21 cellular contexts compared by ENCODE assay signal in genomic region chr12:2191534-2192153, GRCh38.
DNase-seq lines count a peak whose midpoint lies in the region; ATAC-seq, FAIRE-seq and TF ChIP-seq lines count a peak whose summit lies in the region.
"Had no signal": no experiment of that assay in that cellular context is flagged by ENCODE, and none has a peak within 500 bp of the region (broad histone marks: within the 10 kb centered on the region; RNA-seq: fewer than 3 reads in every experiment).

No MANE protein-coding gene starts in this region.

- WGBS in HepG2 (ENCODE audit: low lambda C conversion rate): 64% methylated on average over 19 of the region's 19 CpGs
- WGBS in right lobe of liver (ENCODE audit: insufficient coverage, low coverage, low lambda C conversion rate, missing lambda C conversion rate): 90% methylated on average over 17 of the region's 19 CpGs
- WGBS in mesenchymal stem cell: 94% methylated on average over 17 of the region's 19 CpGs

- POLR2A ChIA-PET in HepG2 (lab: Yijun Ruan, JAX): no interaction called here
- POLR2A ChIA-PET in WTC11 (lab: Charles Lee): no interaction called here

- H3K14ac ChIP-seq in mesenchymal stem cell (ENCODE audit: low read length in 2 of 2): peak overlapping the region in 1 of 2 experiments; percentile 82

- no peak overlapping the region for H2BK12ac ChIP-seq in mesenchymal stem cell (ENCODE audit: low read length in 2 of 2)

- no peak overlapping the region for H3K4ac ChIP-seq in mesenchymal stem cell (ENCODE audit: low read depth in 1 of 2, low read length in 2 of 2)

- no peak for TF ChIP-seq RAD21 in HepG2 (CRISPR knock-in tag; IDR thresholded peaks at IDR 0.05)

- H3K9ac ChIP-seq in HepG2 (ENCODE audit: insufficient read depth, low read depth, low read length) (no peak overlapping the region), mesenchymal stem cell (ENCODE audit: low read length) (no peak overlapping the region)
- H3K9ac ChIP-seq: BLaER1 treated with 17β-estradiol and CSF1 and Interleukin-3, amounts not matched to agents 10 nM and 100 nM had no signal

- TF ChIP-seq CTCF in HepG2 (CRISPR knock-in tag; IDR thresholded peaks at IDR 0.05) (no peak), right lobe of liver (IDR thresholded peaks at IDR 0.05) (no peak), WTC11 (IDR thresholded peaks at IDR 0.05) (no peak), lower lobe of right lung (IDR thresholded peaks at IDR 0.05) (no peak)

- no peak overlapping the region for H2BK15ac ChIP-seq in mesenchymal stem cell (ENCODE audit: low read depth, poor library complexity, severe bottlenecking)

- H3K27ac Mint-ChIP-seq in WTC11: peak overlapping the region; percentile 85
- H3K27ac Mint-ChIP-seq: CD8-positive, alpha-beta T cell had no signal

- no peaks in the 10 kb centered on the region for H3K9me3 Mint-ChIP-seq in WTC11
- H3K9me3 Mint-ChIP-seq: CD8-positive, alpha-beta T cell; IgD-negative memory B cell had no signal

- no TSS peak for BruUV-seq in HepG2 (replicated peaks; lab: Mats Ljungman, UMichigan)

- H3K27me3 ChIP-seq in HepG2 (ENCODE audit: control insufficient read depth in 1 of 2, insufficient read depth in 2 of 2, low read length in 2 of 2): peaks cover 0 to 9% of the 10 kb centered on the region in 2 experiments; a peak in 2 of 5 replicates
- no peaks in the 10 kb centered on the region for H3K27me3 ChIP-seq in right lobe of liver
- no peaks in the 10 kb centered on the region for H3K27me3 ChIP-seq in mesenchymal stem cell (ENCODE audit: control insufficient read depth in 1 of 2, insufficient read depth in 1 of 2, low read length in 2 of 2)
- no peaks in the 10 kb centered on the region for H3K27me3 ChIP-seq in lower lobe of right lung (ENCODE audit: low read depth)
- H3K27me3 ChIP-seq: BLaER1 treated with 17β-estradiol and CSF1 and Interleukin-3, amounts not matched to agents 10 nM and 100 nM had no signal

- in situ Hi-C loops in HepG2 (cut with HindIII; ENCODE audit: extremely low pct_ligation_motif_present, low pct_unique_long_range_greater_than_20kb): no loop called here

- H3K9me3 ChIP-seq in HepG2 (ENCODE audit: low read length) (no peaks in the 10 kb centered on the region), right lobe of liver (no peaks in the 10 kb centered on the region), mesenchymal stem cell (ENCODE audit: control insufficient read depth, low read length) (no peaks in the 10 kb centered on the region), lower lobe of right lung (no peaks in the 10 kb centered on the region)
- H3K9me3 ChIP-seq: BLaER1 treated with 17β-estradiol and CSF1 and Interleukin-3, amounts not matched to agents 10 nM and 100 nM had no signal

- no peak for TF ChIP-seq POLR2A in HepG2 (IDR thresholded peaks at IDR 0.05; ENCODE audit: insufficient read depth in 1 of 2, low read depth in 2 of 2, low read length in 2 of 2)
- TF ChIP-seq POLR2A in right lobe of liver (IDR thresholded peaks at IDR 0.05): no peak

- CTCF ChIA-PET in HepG2 (lab: Yijun Ruan, JAX; ENCODE audit: low intra/inter-chr PET ratio, low total read pairs): no interaction called here
- CTCF ChIA-PET in WTC11 (lab: Charles Lee): no interaction called here

- peak overlapping the region; percentile 16 for H4K91ac ChIP-seq in mesenchymal stem cell (ENCODE audit: low read length)

- FAIRE-seq in HepG2 (lab: Jason Lieb, UNC) (no peak), urothelium cell line (lab: Jason Lieb, UNC) (peak; percentile 99)
- FAIRE-seq: H54 had no signal

- H2AFZ ChIP-seq in HepG2 (ENCODE audit: low read length) (no peak overlapping the region), mesenchymal stem cell (ENCODE audit: low read depth, low read length) (no peak overlapping the region)

- intact Hi-C loops in HepG2 (cut with micrococcal nuclease; ENCODE audit: unreplicated experiment): no loop called here
- intact Hi-C loops in right lobe of liver (cut with DNase I): no loop called here
- intact Hi-C loops in lower lobe of right lung (cut with DNase I): no loop called here

- no peak overlapping the region for H2BK120ac ChIP-seq in mesenchymal stem cell (ENCODE audit: low read depth, low read length)

- H3K27ac ChIP-seq in HepG2 (ENCODE audit: extremely low read length, insufficient read depth, low read length) (no peak overlapping the region), right lobe of liver (no peak overlapping the region), mesenchymal stem cell (ENCODE audit: low read length, poor library complexity, severe bottlenecking) (no peak overlapping the region), lower lobe of right lung (no peak overlapping the region)
- H3K27ac ChIP-seq: BLaER1 treated with 17β-estradiol and CSF1 and Interleukin-3, amounts not matched to agents 10 nM and 100 nM had no signal

- ATAC-seq in HepG2 (no peak), right lobe of liver (no peak), WTC11 (no peak), lower lobe of right lung (no peak)
- ATAC-seq: CD8-positive, alpha-beta T cell had no signal

- DNase-seq in HepG2 (ENCODE audit: low spot score) (no peak), right lobe of liver (no peak), WTC11 (ENCODE audit: low spot score) (no peak), mesenchymal stem cell (no peak), urothelium cell line (ENCODE audit: low spot score) (no peak), NCI-H1694 treated with DMSO at 0.1 percent for 48 hours (lab: John Stamatoyannopoulos, UW) (no peak), lower lobe of right lung (no peak)
- no peak for DNase-seq in activated naive CD4-positive, alpha-beta T cell treated with Interleukin-2 at 50 U/mL for 16 hours
- DNase-seq: Calu3; CD8-positive, alpha-beta T cell; GF-D8; Karpas-422; NCI-H1417 treated with DMSO at 0.1 percent for 48 hours; NCI-H1930; NCI-H226; NCI-H524; NCI-H82; SIG-M5 had no signal

- H3K4me3 Mint-ChIP-seq in WTC11: no peak overlapping the region
- H3K4me3 Mint-ChIP-seq: CD8-positive, alpha-beta T cell; IgD-negative memory B cell had no signal

- TF ChIP-seq EP300 in HepG2 (IDR thresholded peaks at IDR 0.05; ENCODE audit: low read depth in 2 of 2, low read length in 2 of 2) (no peak), HepG2 (CRISPR knock-in tag; IDR thresholded peaks at IDR 0.05; ENCODE audit: borderline replicate concordance) (no peak)

- H3K4me1 ChIP-seq in HepG2 (ENCODE audit: insufficient read depth, low read length): no peaks in the 10 kb centered on the region
- H3K4me1 ChIP-seq in right lobe of liver: no peaks in the 10 kb centered on the region
- H3K4me1 ChIP-seq in mesenchymal stem cell (ENCODE audit: control insufficient read depth, insufficient read depth, low read depth, low read length): peaks cover 6% of the 10 kb centered on the region
- no peaks in the 10 kb centered on the region for H3K4me1 ChIP-seq in lower lobe of right lung

- no peak overlapping the region for H3K23ac ChIP-seq in mesenchymal stem cell (ENCODE audit: low read length in 2 of 2)

- H3K36me3 Mint-ChIP-seq in WTC11: no peaks in the 10 kb centered on the region
- H3K36me3 Mint-ChIP-seq: CD8-positive, alpha-beta T cell; IgD-negative memory B cell had no signal

- H3K4me3 ChIP-seq in HepG2 (replicated peaks in 1 of 3; ENCODE audit: insufficient read depth in 1 of 3, low read depth in 2 of 3, low read length in 3 of 3): no peak overlapping the region
- H3K4me3 ChIP-seq in right lobe of liver: no peak overlapping the region
- no peak overlapping the region for H3K4me3 ChIP-seq in mesenchymal stem cell (ENCODE audit: insufficient read depth in 1 of 2, low read depth in 1 of 2, low read length in 2 of 2)
- no peak overlapping the region for H3K4me3 ChIP-seq in lower lobe of right lung
- H3K4me3 ChIP-seq: BLaER1 treated with 17β-estradiol and CSF1 and Interleukin-3, amounts not matched to agents 10 nM and 100 nM had no signal

- H3K4me2 ChIP-seq in HepG2 (ENCODE audit: low read depth, low read length) (no peak overlapping the region), mesenchymal stem cell (ENCODE audit: low read length, poor library complexity, severe bottlenecking) (no peak overlapping the region)
- H3K4me2 ChIP-seq: BLaER1 treated with 17β-estradiol and CSF1 and Interleukin-3, amounts not matched to agents 10 nM and 100 nM had no signal

- no peaks in the 10 kb centered on the region for H3K79me2 ChIP-seq in HepG2 (ENCODE audit: insufficient read depth, low read length)

- no peak overlapping the region for H2BK5ac ChIP-seq in mesenchymal stem cell (ENCODE audit: low read depth, low read length, poor library complexity, severe bottlenecking)

- H4K20me1 ChIP-seq in HepG2 (ENCODE audit: insufficient read depth, low read length): no peaks in the 10 kb centered on the region
- H4K20me1 ChIP-seq: BLaER1 treated with 17β-estradiol and CSF1 and Interleukin-3, amounts not matched to agents 10 nM and 100 nM had no signal

- H3K36me3 ChIP-seq in HepG2 (replicated peaks in 1 of 2; ENCODE audit: control insufficient read depth in 1 of 2, insufficient read depth in 2 of 2, low read length in 2 of 2): no peaks in the 10 kb centered on the region
- H3K36me3 ChIP-seq in right lobe of liver: no peaks in the 10 kb centered on the region
- H3K36me3 ChIP-seq in mesenchymal stem cell (ENCODE audit: control insufficient read depth in 1 of 2, insufficient read depth in 2 of 2, low read depth in 1 of 2, low read length in 2 of 2): peaks cover 6 to 16% of the 10 kb centered on the region in 2 experiments
- no peaks in the 10 kb centered on the region for H3K36me3 ChIP-seq in lower lobe of right lung
- H3K36me3 ChIP-seq: BLaER1 treated with 17β-estradiol and CSF1 and Interleukin-3, amounts not matched to agents 10 nM and 100 nM had no signal

- no peaks in the 10 kb centered on the region; the same call in 1 of the 2 replicates for H3K27me3 Mint-ChIP-seq in WTC11 (ENCODE audit: low read depth)

- no peaks in the 10 kb centered on the region for H3K79me1 ChIP-seq in mesenchymal stem cell (replicated peaks; ENCODE audit: low read length, poor library complexity, severe bottlenecking)

- H3K4me1 Mint-ChIP-seq in WTC11: peaks cover 78% of the 10 kb centered on the region

- peak overlapping the region in 1 of 2 experiments; percentile 59 for H3K18ac ChIP-seq in mesenchymal stem cell (ENCODE audit: low read depth in 1 of 2, low read length in 2 of 2)

- H2AK5ac ChIP-seq in mesenchymal stem cell (ENCODE audit: low read length, severe bottlenecking): no peak overlapping the region

- no peak overlapping the region for H4K8ac ChIP-seq in mesenchymal stem cell (ENCODE audit: low read length)

TF ChIP-seq in WTC11, 78 proteins besides CTCF, POLR2A, EP300 and RAD21 (continues in another document):
- no peak; the same call in 1 of the 2 replicates for TF ChIP-seq CREB1 (CRISPR knock-in tag; IDR thresholded peaks at IDR 0.05)
- no peak for TF ChIP-seq FOXJ3 (CRISPR knock-in tag; IDR thresholded peaks at IDR 0.05; ENCODE audit: borderline replicate concordance)
- TF ChIP-seq ELF4 (CRISPR knock-in tag; IDR thresholded peaks at IDR 0.05; ENCODE audit: low read depth): no peak
- no peak for TF ChIP-seq SP1 (CRISPR knock-in tag; conservative IDR thresholded peaks at IDR 0.05)
- no peak for TF ChIP-seq JUN (CRISPR knock-in tag; IDR thresholded peaks at IDR 0.05)

Comparison
In these comparisons a context has a peak if more than half of its experiments do, and no peak if none do; other contexts are left out.
1. Of the 50 proteins assayed by ChIP-seq in both HepG2 and WTC11: peak only in HepG2: none; only in WTC11: ZBTB21 and ZBTB43; in both: none; in neither: 48.